20 cellular contexts compared by ENCODE assay signal in genomic region chr2:225288986-225289385, GRCh38.
"Had no signal": no experiment of that assay in that cellular context is flagged by ENCODE, and none has a peak within 500 bp of the region (broad histone marks: within the 10 kb centered on the region; RNA-seq: fewer than 3 reads in every experiment).

No MANE protein-coding gene starts in this region.

- FAIRE-seq: endothelial cell of umbilical vein, islet of Langerhans, TTC549 had no signal

- DNase-seq: activated CD4-positive, alpha-beta T cell treated with anti-CD3 and anti-CD28 coated beads, Interleukin-2, amount 50 U/mL, for 48 hours; activated naive CD4-positive, alpha-beta T cell treated with Interleukin-2 at 50 U/mL for 16 hours; activated naive CD8-positive, alpha-beta T cell treated with anti-CD3 and anti-CD28 coated beads, Interleukin-2, amount 10 ng/mL, durations not matched to agents 7 days and 5 days; cortex of kidney; effector CD8-positive, alpha-beta T cell; esophagus squamous epithelium; stimulated activated CD4-positive, alpha-beta T cell treated with anti-CD3 and anti-CD28 coated beads, Interleukin-12 subunit alpha, Interleukin-12 subunit beta, amount 100 ng/mL, for 4 hours; stimulated activated CD4-positive, alpha-beta T cell treated with anti-CD3 and anti-CD28 coated beads, Interleukin-1b, Interleukin-23, amount 100 ng/mL, for 48 hours; stimulated activated naive CD8-positive, alpha-beta T cell treated with anti-CD3 and anti-CD28 coated beads, Interleukin-15, Interleukin-2, amounts not matched to agents 100 U/mL and 50 U/mL, for 24 hours; substantia nigra; tibial artery; uterus had no signal

- H3K27me3 ChIP-seq: esophagus squamous epithelium, neutrophil, tibial artery, uterus had no signal

- H3K4me3 ChIP-seq: esophagus squamous epithelium, lung, tibial artery, uterus had no signal

- H3K27ac Mint-ChIP-seq: activated naive CD8-positive, alpha-beta T cell treated with anti-CD3 and anti-CD28 coated beads, Interleukin-2, amount 10 ng/mL, durations not matched to agents 7 days and 5 days; activated T-helper 2 cell treated with anti-CD3 and anti-CD28 coated beads, Interferon-gamma antibody, Interleukin-2, Interleukin-4, amounts not matched to agents 10 μg/mL and 5 μg/mL and 100 μg/mL, durations not matched to agents 14 hours and 24 hours and 36 hours; mesothelial cell of epicardium; natural killer cell treated with Interleukin-12 subunit alpha and Interleukin-12 subunit beta and Interleukin-15 and Interleukin-18, amount 100 ng/mL, for 72 hours had no signal

- H3K9me3 Mint-ChIP-seq: activated T-helper 2 cell treated with anti-CD3 and anti-CD28 coated beads, Interferon-gamma antibody, Interleukin-2, Interleukin-4, amounts not matched to agents 10 μg/mL and 5 μg/mL and 100 μg/mL, durations not matched to agents 14 hours and 24 hours and 36 hours; mesothelial cell of epicardium; natural killer cell treated with Interleukin-12 subunit alpha and Interleukin-12 subunit beta and Interleukin-15 and Interleukin-18, amount 100 ng/mL, for 72 hours had no signal

- H3K36me3 Mint-ChIP-seq: activated naive CD8-positive, alpha-beta T cell treated with anti-CD3 and anti-CD28 coated beads, Interleukin-2, amount 10 ng/mL, durations not matched to agents 7 days and 5 days; mesothelial cell of epicardium; natural killer cell treated with Interleukin-12 subunit alpha and Interleukin-12 subunit beta and Interleukin-15 and Interleukin-18, amount 100 ng/mL, for 72 hours had no signal

- H3K9me3 ChIP-seq: neutrophil, tibial artery, uterus had no signal

- H3K4me1 ChIP-seq: esophagus squamous epithelium, tibial artery, uterus had no signal

- H3K27me3 Mint-ChIP-seq: activated naive CD8-positive, alpha-beta T cell treated with anti-CD3 and anti-CD28 coated beads, Interleukin-2, amount 10 ng/mL, durations not matched to agents 7 days and 5 days had no signal

- H3K36me3 ChIP-seq: esophagus squamous epithelium, neutrophil, tibial artery, uterus had no signal

- ATAC-seq: natural killer cell treated with Interleukin-12 subunit alpha and Interleukin-12 subunit beta and Interleukin-15 and Interleukin-18, amount 100 ng/mL, for 72 hours; stimulated activated naive CD8-positive, alpha-beta T cell treated with anti-CD3 and anti-CD28 coated beads, Interleukin-15, Interleukin-2, amounts not matched to agents 100 U/mL and 50 U/mL, for 24 hours had no signal

- H3K4me3 Mint-ChIP-seq: activated naive CD8-positive, alpha-beta T cell treated with anti-CD3 and anti-CD28 coated beads, Interleukin-2, amount 10 ng/mL, durations not matched to agents 7 days and 5 days; mesothelial cell of epicardium; natural killer cell treated with Interleukin-12 subunit alpha and Interleukin-12 subunit beta and Interleukin-15 and Interleukin-18, amount 100 ng/mL, for 72 hours had no signal

- H3K4me1 Mint-ChIP-seq: activated naive CD8-positive, alpha-beta T cell treated with anti-CD3 and anti-CD28 coated beads, Interleukin-2, amount 10 ng/mL, durations not matched to agents 7 days and 5 days; mesothelial cell of epicardium had no signal

- H3K27ac ChIP-seq: esophagus squamous epithelium, neutrophil, tibial artery, uterus had no signal
